8 cellular contexts compared by ENCODE assay signal in genomic region chr20:41003933-41004294, GRCh38. TPM values are rescaled to one million over a fixed set of nuclear protein-coding genes. Genes with fewer than 3 reads are reported as not detected.
DNase-seq lines count a peak whose midpoint lies in the region; ATAC-seq, FAIRE-seq and TF ChIP-seq lines count a peak whose summit lies in the region.
"Not testable (repeated sequence)": the region's sequence is repeated elsewhere in the genome, so short reads cannot be mapped to it uniquely, and the experiment has no call there.

No MANE protein-coding gene starts in this region.

- H3K27ac ChIP-seq in CD4-positive, CD25-positive, alpha-beta regulatory T cell (ENCODE audit: insufficient read depth, low read length, poor library complexity, severe bottlenecking): peak overlapping the region; percentile 94
- H3K27ac ChIP-seq in MM.1S (ENCODE audit: low read length): peak overlapping the region; percentile 60; the same call in 1 of the 2 replicates
- H3K27ac ChIP-seq in adrenal gland: peak overlapping the region; percentile 64 to 92 (median 79)
- H3K27ac ChIP-seq in endothelial cell of umbilical vein (ENCODE audit: insufficient read depth, low read depth, low read length): peak overlapping the region; percentile 95
- not testable (repeated sequence) for H3K27ac ChIP-seq in HepG2 (ENCODE audit: extremely low read length, insufficient read depth, low read length)
- peak overlapping the region; percentile 54 for H3K27ac ChIP-seq in psoas muscle
- peak overlapping the region in 3 of 4 donors; percentile 76 to 80 (median 78) for H3K27ac ChIP-seq in tibial nerve

- not testable (repeated sequence) for H3K9ac ChIP-seq in MM.1S (ENCODE audit: low read length)
- H3K9ac ChIP-seq in endothelial cell of umbilical vein (replicated peaks; ENCODE audit: extremely low read depth, insufficient read depth, low read length) (peak overlapping the region; percentile 78), HepG2 (ENCODE audit: insufficient read depth, low read depth, low read length) (peak overlapping the region; percentile 56; the same call in 1 of the 2 replicates)

- TF ChIP-seq POLR2A in adrenal gland (IDR thresholded peaks at IDR 0.05); endothelial cell of umbilical vein (IDR thresholded peaks at IDR 0.05; ENCODE audit: low read depth, low read length); HepG2 (IDR thresholded peaks at IDR 0.05; ENCODE audit: insufficient read depth in 1 of 2, low read depth in 2 of 2, low read length in 2 of 2); tibial nerve (IDR thresholded peaks at IDR 0.05): not testable (repeated sequence)

- H4K20me1 ChIP-seq in MM.1S (ENCODE audit: insufficient read depth, low read length); endothelial cell of umbilical vein (replicated peaks; ENCODE audit: control insufficient read depth, extremely low read depth, insufficient read depth, low read length); HepG2 (ENCODE audit: insufficient read depth, low read length): not testable (repeated sequence)

- H3K36me3 ChIP-seq in CD4-positive, CD25-positive, alpha-beta regulatory T cell (ENCODE audit: control insufficient read depth, insufficient read depth, low read length); MM.1S (replicated peaks; ENCODE audit: insufficient read depth, low read length); adrenal gland (replicated peaks in 1 of 2); endothelial cell of umbilical vein (ENCODE audit: control insufficient read depth in 2 of 2, extremely low read depth in 1 of 2, insufficient read depth in 2 of 2, low read length in 2 of 2); HepG2 (replicated peaks in 1 of 2; ENCODE audit: control insufficient read depth in 1 of 2, insufficient read depth in 2 of 2, low read length in 2 of 2); psoas muscle (ENCODE audit: insufficient read depth in 1 of 2, low read depth in 1 of 2); tibial nerve: not testable (repeated sequence)

- CTCF ChIA-PET in endothelial cell of umbilical vein (lab: Charles Lee); HepG2 (lab: Yijun Ruan, JAX; ENCODE audit: low intra/inter-chr PET ratio, low total read pairs): not testable (repeated sequence)

- POLR2A ChIA-PET in endothelial cell of umbilical vein (lab: Charles Lee); HepG2 (lab: Yijun Ruan, JAX): not testable (repeated sequence)

- H3K27me3 ChIP-seq in CD4-positive, CD25-positive, alpha-beta regulatory T cell (ENCODE audit: control insufficient read depth, insufficient read depth, low read length); MM.1S (replicated peaks; ENCODE audit: insufficient read depth, low read length); adrenal gland; endothelial cell of umbilical vein (ENCODE audit: control insufficient read depth in 2 of 2, insufficient read depth in 2 of 2, low read length in 2 of 2); psoas muscle (ENCODE audit: insufficient read depth in 3 of 3, low read length in 2 of 3); tibial nerve: not testable (repeated sequence)
- peaks cover 6 to 32% of the 10 kb centered on the region in 2 experiments; a peak in 4 of 5 replicates for H3K27me3 ChIP-seq in HepG2 (ENCODE audit: control insufficient read depth in 1 of 2, insufficient read depth in 2 of 2, low read length in 2 of 2)

- TF ChIP-seq RAD21 in HepG2 (CRISPR knock-in tag; IDR thresholded peaks at IDR 0.05): not testable (repeated sequence)

- not testable (repeated sequence) for TF ChIP-seq CTCF in MM.1S (IDR thresholded peaks at IDR 0.05; ENCODE audit: low read length); adrenal gland (IDR thresholded peaks at IDR 0.05); endothelial cell of umbilical vein (IDR thresholded peaks at IDR 0.05; ENCODE audit: extremely low read depth in 1 of 2, insufficient read depth in 1 of 2, low read depth in 1 of 2, low read length in 2 of 2); HepG2 (CRISPR knock-in tag; IDR thresholded peaks at IDR 0.05); psoas muscle (IDR thresholded peaks at IDR 0.05); tibial nerve (IDR thresholded peaks at IDR 0.05)

- not testable (repeated sequence) for H3K9me3 Mint-ChIP-seq in CD4-positive, CD25-positive, alpha-beta regulatory T cell; activated CD4-positive, alpha-beta T cell treated with anti-CD3 and anti-CD28 coated beads, Interleukin-2, amount 10 ng/mL, durations not matched to agents 24 days and 14 days

- dilution Hi-C loops in endothelial cell of umbilical vein (cut with MboI; ENCODE audit: extremely low pct_ligation_motif_present, low sequenced_read_pairs): not testable (repeated sequence)

- peak overlapping the region; percentile 93 to 99 (median 99) for H3K27ac Mint-ChIP-seq in CD4-positive, CD25-positive, alpha-beta regulatory T cell
- peak overlapping the region; percentile 95 for H3K27ac Mint-ChIP-seq in activated CD4-positive, alpha-beta T cell treated with anti-CD3 and anti-CD28 coated beads, Interleukin-2, amount 10 ng/mL, durations not matched to agents 24 days and 14 days

- H3K4me2 ChIP-seq in MM.1S (ENCODE audit: low read depth, low read length): 0 out of 2 replicates have a peak overlapping the region, but pooled peaks have one; percentile 8
- H3K4me2 ChIP-seq in endothelial cell of umbilical vein (ENCODE audit: insufficient read depth, low read length): peak overlapping the region; percentile 73
- peak overlapping the region; percentile 94 for H3K4me2 ChIP-seq in HepG2 (ENCODE audit: low read depth, low read length)

- TSS peak; percentile 58 for BruUV-seq in endothelial cell of umbilical vein (replicated peaks; lab: Mats Ljungman, UMichigan)
- not testable (repeated sequence) for BruUV-seq in HepG2 (replicated peaks; lab: Mats Ljungman, UMichigan)

- not testable (repeated sequence) for H3K9me3 ChIP-seq in CD4-positive, CD25-positive, alpha-beta regulatory T cell (ENCODE audit: control insufficient read depth in 2 of 2, low read length in 2 of 2); MM.1S (replicated peaks; ENCODE audit: insufficient read depth, low read length); adrenal gland (replicated peaks in 1 of 3); endothelial cell of umbilical vein (replicated peaks; ENCODE audit: control insufficient read depth, insufficient read depth, low read length); HepG2 (ENCODE audit: low read length); psoas muscle; tibial nerve

- peak overlapping the region; percentile 79 to 89 (median 86) for H3K4me3 Mint-ChIP-seq in CD4-positive, CD25-positive, alpha-beta regulatory T cell
- H3K4me3 Mint-ChIP-seq in activated CD4-positive, alpha-beta T cell treated with anti-CD3 and anti-CD28 coated beads, Interleukin-2, amount 10 ng/mL, durations not matched to agents 24 days and 14 days: peak overlapping the region; percentile 72

- not testable (repeated sequence) for H3K36me3 Mint-ChIP-seq in CD4-positive, CD25-positive, alpha-beta regulatory T cell; activated CD4-positive, alpha-beta T cell treated with anti-CD3 and anti-CD28 coated beads, Interleukin-2, amount 10 ng/mL, durations not matched to agents 24 days and 14 days (ENCODE audit: low read depth)

- peak overlapping the region; percentile 90 for H3K4me3 ChIP-seq in CD4-positive, CD25-positive, alpha-beta regulatory T cell (ENCODE audit: low read depth, low read length)
- not testable (repeated sequence) for H3K4me3 ChIP-seq in MM.1S (ENCODE audit: low read length); adrenal gland; psoas muscle; tibial nerve
- H3K4me3 ChIP-seq in endothelial cell of umbilical vein (replicated peaks in 1 of 3; ENCODE audit: insufficient read depth in 1 of 3, low read depth in 1 of 3, low read length in 3 of 3) (peak overlapping the region in 2 of 3 experiments; percentile 9 to 31), HepG2 (replicated peaks in 1 of 3; ENCODE audit: insufficient read depth in 1 of 3, low read depth in 2 of 3, low read length in 3 of 3) (peak overlapping the region; percentile 36 to 63 (median 38); a peak in 4 of 6 replicates)

- not testable (repeated sequence) for ATAC-seq in CD4-positive, CD25-positive, alpha-beta regulatory T cell (ENCODE audit: low read depth in 2 of 2); HepG2; psoas muscle

- H2AFZ ChIP-seq in MM.1S (ENCODE audit: low read length): peak overlapping the region; percentile 36; the same call in 1 of the 2 replicates
- H2AFZ ChIP-seq in endothelial cell of umbilical vein (ENCODE audit: low read depth, low read length); HepG2 (ENCODE audit: low read length): not testable (repeated sequence)

- peaks cover 13 to 30% (median 22%) of the 10 kb centered on the region in 4 donors for H3K4me1 Mint-ChIP-seq in CD4-positive, CD25-positive, alpha-beta regulatory T cell
- H3K4me1 Mint-ChIP-seq in activated CD4-positive, alpha-beta T cell treated with anti-CD3 and anti-CD28 coated beads, Interleukin-2, amount 10 ng/mL, durations not matched to agents 24 days and 14 days: peaks cover 47% of the 10 kb centered on the region

- DNase-seq in CD4-positive, CD25-positive, alpha-beta regulatory T cell; MM.1S; activated CD4-positive, alpha-beta T cell treated with anti-CD3 and anti-CD28 coated beads, Interleukin-2, amount 10 ng/mL, durations not matched to agents 24 days and 14 days; adrenal gland; endothelial cell of umbilical vein (ENCODE audit: low read depth, low spot score); HepG2 (ENCODE audit: low spot score); psoas muscle; tibial nerve (ENCODE audit: low spot score in 2 of 2): not testable (repeated sequence)

- not testable (repeated sequence) for H3K9me2 ChIP-seq in MM.1S (replicated peaks; ENCODE audit: insufficient read depth, low read length)

- not testable (repeated sequence) for H3K79me2 ChIP-seq in MM.1S (ENCODE audit: low read length); HepG2 (ENCODE audit: insufficient read depth, low read length)
- H3K79me2 ChIP-seq in endothelial cell of umbilical vein (ENCODE audit: control insufficient read depth, insufficient read depth, low read length): peaks cover 36% of the 10 kb centered on the region

- TF ChIP-seq EP300 in HepG2 (IDR thresholded peaks at IDR 0.05; ENCODE audit: low read depth in 2 of 2, low read length in 2 of 2); HepG2 (CRISPR knock-in tag; IDR thresholded peaks at IDR 0.05; ENCODE audit: borderline replicate concordance); tibial nerve (IDR thresholded peaks at IDR 0.05): not testable (repeated sequence)

- in situ Hi-C loops in HepG2 (cut with HindIII; ENCODE audit: extremely low pct_ligation_motif_present, low pct_unique_long_range_greater_than_20kb): not testable (repeated sequence)

- not testable (repeated sequence) for H3K9me1 ChIP-seq in endothelial cell of umbilical vein (replicated peaks; ENCODE audit: control insufficient read depth, extremely low read depth, insufficient read depth, low read length)

- intact Hi-C loops in activated CD4-positive, alpha-beta T cell treated with anti-CD3 and anti-CD28 coated beads, Interleukin-2, amount 10 ng/mL, durations not matched to agents 24 days and 14 days (cut with micrococcal nuclease): loop anchor here (1.0 to 10.0 kb wide), 3 partner anchors 24 to 441 kb away; partner anchors contain the start of gene TOP1
- intact Hi-C loops in adrenal gland (cut with DNase I): not testable (repeated sequence)
- intact Hi-C loops in endothelial cell of umbilical vein (cut with micrococcal nuclease) (loop anchor here (1.0 to 10.0 kb wide), 5 partner anchors 14 to 321 kb away; partner anchors contain the start of gene TOP1), HepG2 (cut with micrococcal nuclease; ENCODE audit: unreplicated experiment) (loop anchor here (1.0 kb wide), 2 partner anchors 24 to 35 kb away; partner anchors contain the start of gene TOP1), psoas muscle (cut with DNase I) (loop anchor here in 1 of 2 donors (2.0 kb wide), 1 partner anchor 25 kb away; the partner anchor contains the start of gene TOP1)

- H3K27me3 Mint-ChIP-seq in CD4-positive, CD25-positive, alpha-beta regulatory T cell; activated CD4-positive, alpha-beta T cell treated with anti-CD3 and anti-CD28 coated beads, Interleukin-2, amount 10 ng/mL, durations not matched to agents 24 days and 14 days: not testable (repeated sequence)

- peaks cover 19% of the 10 kb centered on the region for H3K4me1 ChIP-seq in CD4-positive, CD25-positive, alpha-beta regulatory T cell (ENCODE audit: control insufficient read depth, insufficient read depth, low read length, poor library complexity, severe bottlenecking)
- peaks cover 22% of the 10 kb centered on the region for H3K4me1 ChIP-seq in MM.1S (ENCODE audit: low read length)
- peaks cover 20 to 43% of the 10 kb centered on the region in 2 donors for H3K4me1 ChIP-seq in adrenal gland (replicated peaks in 1 of 2)
- H3K4me1 ChIP-seq in endothelial cell of umbilical vein (ENCODE audit: control insufficient read depth, extremely low read depth, insufficient read depth, low read length): peaks cover 64% of the 10 kb centered on the region
- H3K4me1 ChIP-seq in HepG2 (ENCODE audit: insufficient read depth, low read length): peaks cover 81% of the 10 kb centered on the region
- H3K4me1 ChIP-seq in psoas muscle: peaks cover 29% of the 10 kb centered on the region
- peaks cover 0 to 45% (median 29%) of the 10 kb centered on the region in 4 donors for H3K4me1 ChIP-seq in tibial nerve

- not testable (repeated sequence) for FAIRE-seq in endothelial cell of umbilical vein (lab: Jason Lieb, UNC); HepG2 (lab: Jason Lieb, UNC)

- 94 to 100% (median 94%) methylated on average over 6 of the region's 6 CpGs for WGBS in adrenal gland, 4 donors
- WGBS in HepG2 (ENCODE audit: low lambda C conversion rate): 56% methylated on average over 6 of the region's 6 CpGs
- WGBS in psoas muscle, 3 donors: 93 to 95% (median 95%) methylated on average over 6 of the region's 6 CpGs
- WGBS in tibial nerve, 2 donors: 95 to 96% methylated on average over 6 of the region's 6 CpGs

- not testable (repeated sequence) for H3F3A ChIP-seq in MM.1S (ENCODE audit: insufficient read depth, low read length)

RNA-seq across cellular contexts. Expression of gene TOP1, which starts 24.7 kb away (rescaled TPM):
- 50.0 TPM for total RNA-seq in CD4-positive, CD25-positive, alpha-beta regulatory T cell
- polyA plus RNA-seq in CD4-positive, CD25-positive, alpha-beta regulatory T cell: 10 to 100 TPM in 1 of 4 donors, 1 to 10 TPM in 3; 9.2 to 11.4 (median 9.6) TPM
- total RNA-seq in activated CD4-positive, alpha-beta T cell treated with anti-CD3 and anti-CD28 coated beads, Interleukin-2, amount 10 ng/mL, durations not matched to agents 24 days and 14 days: 117 TPM in 2 replicates
- total RNA-seq in adrenal gland: 10 to 100 TPM; 21.2 to 58.8 (median 38.5) TPM
- polyA plus RNA-seq in adrenal gland: 10 to 100 TPM; 19.6 to 96.6 (median 21.2) TPM
- 75.1 and 77.4 TPM in 2 replicates for total RNA-seq in endothelial cell of umbilical vein
- polyA plus RNA-seq in endothelial cell of umbilical vein: 3.7 and 7.0 TPM in 2 replicates
- 13.9 and 14.1 TPM in 2 replicates for polyA plus RNA-seq in endothelial cell of umbilical vein (2011; cell fraction: cytosol; rRNA removed)
- 23.7 and 33.5 TPM in 2 replicates for polyA plus RNA-seq in endothelial cell of umbilical vein (2011; cell fraction: nucleus; rRNA removed)
- 68.9 and 93.6 TPM in 2 replicates for polyA plus RNA-seq in endothelial cell of umbilical vein (2012)
- 8.9 and 12.3 TPM in 2 replicates for polyA minus RNA-seq in endothelial cell of umbilical vein
- 26.7 TPM for polyA minus RNA-seq in endothelial cell of umbilical vein (2011; cell fraction: cytosol; rRNA and poly(A)+ RNA removed)
- polyA minus RNA-seq in endothelial cell of umbilical vein (2011; cell fraction: nucleus; rRNA and poly(A)+ RNA removed): 15.4 and 17.3 TPM in 2 replicates
- 19.4 and 75.3 TPM in 2 replicates for total RNA-seq in HepG2 (2016; rRNA removed; fragmentation: Illumina TruSeq; extraction: Trizol)
- total RNA-seq in HepG2 (2016; cell fraction: cytosol; rRNA removed; fragmentation: Illumina TruSeq; extraction: Trizol; ENCODE audit: low read depth): 17.3 and 19.8 TPM in 2 replicates
- total RNA-seq in HepG2 (2016; cell fraction: insoluble cytoplasmic fraction; rRNA removed; fragmentation: Illumina TruSeq; extraction: Trizol): 17.0 and 75.6 TPM in 2 replicates
- total RNA-seq in HepG2 (2016; cell fraction: membrane; rRNA removed; fragmentation: Illumina TruSeq; extraction: Trizol): 20.3 and 21.0 TPM in 2 replicates
- 45.7 and 48.4 TPM in 2 replicates for total RNA-seq in HepG2 (2016; cell fraction: nucleus; rRNA removed; fragmentation: Illumina TruSeq; extraction: Trizol)
- 9.9 and 10.2 TPM in 2 replicates for polyA plus RNA-seq in HepG2 (2011; rRNA removed)
- polyA plus RNA-seq in HepG2 (2011; cell fraction: cytosol; rRNA removed): 5.5 and 9.3 TPM in 2 replicates
- 10.9 and 11.3 TPM in 2 replicates for polyA plus RNA-seq in HepG2 (2011; cell fraction: nucleus; rRNA removed)
- polyA plus RNA-seq in HepG2 (2012): 51.4 and 67.5 TPM in 2 replicates
- polyA plus RNA-seq in HepG2 (2016; cell fraction: cytosol; fragmentation: Illumina TruSeq; extraction: Trizol; ENCODE audit: low read depth): 2.6 and 3.5 TPM in 2 replicates
- 131 and 136 TPM in 2 replicates for polyA plus RNA-seq in HepG2 (2016; cell fraction: insoluble cytoplasmic fraction; fragmentation: Illumina TruSeq; extraction: Trizol; ENCODE audit: low read depth)
- 9.6 and 10.8 TPM in 2 replicates for polyA plus RNA-seq in HepG2 (2016; cell fraction: membrane; fragmentation: Illumina TruSeq; extraction: Trizol; ENCODE audit: low read depth)
- 89.8 and 94.4 TPM in 2 replicates for polyA plus RNA-seq in HepG2 (2016; cell fraction: nucleus; fragmentation: Illumina TruSeq; extraction: Trizol; ENCODE audit: insufficient read depth, low read depth)
- 7.0 and 9.4 TPM in 2 replicates for polyA minus RNA-seq in HepG2 (2011; rRNA and poly(A)+ RNA removed; ENCODE audit: low replicate concordance)
- polyA minus RNA-seq in HepG2 (2011; cell fraction: cytosol; rRNA and poly(A)+ RNA removed): 25.1 and 28.4 TPM in 2 replicates
- 21.5 and 22.1 TPM in 2 replicates for polyA minus RNA-seq in HepG2 (2011; cell fraction: nucleus; rRNA and poly(A)+ RNA removed)
- 10 to 100 TPM; 19.9 to 30.7 (median 22.9) TPM for total RNA-seq in psoas muscle
- 10 to 100 TPM; 10.6 to 24.6 (median 19.9) TPM for polyA plus RNA-seq in psoas muscle
- 10 to 100 TPM; 17.9 to 29.1 (median 23.1) TPM for total RNA-seq in tibial nerve

Comparison
In these comparisons a context has a peak if more than half of its experiments do, and no peak if none do; other contexts are left out.
1. H3K4me2 ChIP-seq: peak in every context shown above with its lines; median percentile 94 in HepG2; 73 in endothelial cell of umbilical vein; 8 in MM.1S.